Comparison of ENCODE assay signal across 22 cellular contexts in genomic region chr7:42926204-42926603, GRCh38. TPM values are rescaled to one million over a fixed set of nuclear protein-coding genes. Genes with fewer than 3 reads are reported as not detected.
A peak's percentile ranks its signal among the peaks of the same experiment; 100 is the strongest.
DNase-seq lines count a peak whose midpoint lies in the region; ATAC-seq and TF ChIP-seq lines count a peak whose summit lies in the region.
"Had no signal": no experiment of that assay in that cellular context is flagged by ENCODE, and none has a peak within 500 bp of the region (broad histone marks: within the 10 kb centered on the region; RNA-seq: fewer than 3 reads in every experiment).

No MANE protein-coding gene starts in this region.

- no peak overlapping the region for H3K27ac ChIP-seq in OCI-LY7 (ENCODE audit: low read depth, low read length, poor library complexity, severe bottlenecking)
- H3K27ac ChIP-seq: dorsolateral prefrontal cortex had no signal

- H3K79me2 ChIP-seq in OCI-LY7 (ENCODE audit: insufficient read depth, low read depth, low read length): peaks cover 69% of the 10 kb centered on the region

- H3K4me2 ChIP-seq in OCI-LY7 (ENCODE audit: low read length): no peak overlapping the region

- peaks cover 42% of the 10 kb centered on the region for H4K20me1 ChIP-seq in OCI-LY7 (ENCODE audit: insufficient read depth, low read length)

- TF ChIP-seq CTCF in OCI-LY7 (conservative IDR thresholded peaks at IDR 0.05; ENCODE audit: low read length): no peak

- peaks cover 49% of the 10 kb centered on the region for H3K4me1 ChIP-seq in OCI-LY7 (ENCODE audit: insufficient read depth, low read length, poor library complexity, severe bottlenecking)

- no peaks in the 10 kb centered on the region for H3K9me2 ChIP-seq in OCI-LY7 (ENCODE audit: insufficient read depth, low read length)

- intact Hi-C loops in activated CD4-positive, alpha-beta memory T cell treated with anti-CD3 and anti-CD28 coated beads for 36 hours (cut with micrococcal nuclease): no loop called here
- intact Hi-C loops in OCI-LY7 (cut with micrococcal nuclease; ENCODE audit: unreplicated experiment): no loop called here

- no peak for ATAC-seq in effector memory CD8-positive, alpha-beta T cell (replicated peaks)
- no peak for ATAC-seq in HG03432 (IDR thresholded peaks at IDR 0.05; ENCODE audit: unreplicated experiment)
- ATAC-seq: activated T-cell treated with anti-CD3 and anti-CD28 coated beads, Interleukin-2, amount 50 U/mL, for 4 hours; left lobe of liver; sciatic nerve; stimulated activated memory B cell treated with anti-CD40 and anti-IgM and Interleukin-4, amounts not matched to agents 10 μg/mL and 1 μg/mL and 100 μg/mL, for 72 hours had no signal

- no peak overlapping the region for H2AFZ ChIP-seq in OCI-LY7 (ENCODE audit: low read length)

- H3K4me3 Mint-ChIP-seq in activated CD4-positive, alpha-beta memory T cell treated with anti-CD3 and anti-CD28 coated beads for 36 hours: no peak overlapping the region
- no peak overlapping the region for H3K4me3 Mint-ChIP-seq in activated CD4-positive, alpha-beta memory T cell treated with anti-CD3 and anti-CD28 coated beads, Interleukin-2, amount 10 ng/mL, durations not matched to agents 7 days and 5 days
- no peak overlapping the region for H3K4me3 Mint-ChIP-seq in effector memory CD8-positive, alpha-beta T cell
- H3K4me3 Mint-ChIP-seq: activated CD4-positive, alpha-beta T cell treated with anti-CD3 and anti-CD28 coated beads, Interleukin-2, amount 10 ng/mL, durations not matched to agents 24 days and 14 days; activated T-cell treated with anti-CD3 and anti-CD28 coated beads, Interleukin-2, amount 50 U/mL, for 4 hours; stimulated activated memory B cell treated with anti-CD40 and anti-IgM and Interleukin-4, amounts not matched to agents 10 μg/mL and 1 μg/mL and 100 μg/mL, for 72 hours had no signal

- CTCF ChIA-PET in activated CD4-positive, alpha-beta memory T cell treated with anti-CD3 and anti-CD28 coated beads for 36 hours (lab: Charles Lee): interaction anchor here (0.7 to 1.6 kb wide), 3 partner anchors 15 to 529 kb away, joined by 3 to 4 read pairs (median 3); no protein-coding TSS in a partner anchor
- CTCF ChIA-PET in activated CD4-positive, alpha-beta memory T cell treated with anti-CD3 and anti-CD28 coated beads, Interleukin-2, amount 10 ng/mL, durations not matched to agents 7 days and 5 days (lab: Charles Lee): no interaction called here
- CTCF ChIA-PET in OCI-LY7 (lab: Charles Lee; ENCODE audit: unreplicated experiment): no interaction called here

- peak overlapping the region; percentile 8 for H3K27ac Mint-ChIP-seq in activated CD4-positive, alpha-beta memory T cell treated with anti-CD3 and anti-CD28 coated beads for 36 hours
- no peak overlapping the region for H3K27ac Mint-ChIP-seq in activated CD4-positive, alpha-beta memory T cell treated with anti-CD3 and anti-CD28 coated beads, Interleukin-2, amount 10 ng/mL, durations not matched to agents 7 days and 5 days
- H3K27ac Mint-ChIP-seq in effector memory CD8-positive, alpha-beta T cell: peak overlapping the region in 1 of 2 donors; percentile 64
- H3K27ac Mint-ChIP-seq: stimulated activated memory B cell treated with anti-CD40 and anti-IgM and Interleukin-4, amounts not matched to agents 10 μg/mL and 1 μg/mL and 100 μg/mL, for 72 hours had no signal

- peaks cover 93% of the 10 kb centered on the region for H3K36me3 ChIP-seq in OCI-LY7 (ENCODE audit: insufficient read depth, low read length)

- H3K4me3 ChIP-seq in OCI-LY7 (ENCODE audit: low read depth, low read length, poor library complexity, severe bottlenecking): no peak overlapping the region
- H3K4me3 ChIP-seq: dorsolateral prefrontal cortex had no signal

- no peaks in the 10 kb centered on the region for H3K9me3 Mint-ChIP-seq in activated CD4-positive, alpha-beta memory T cell treated with anti-CD3 and anti-CD28 coated beads for 36 hours
- no peaks in the 10 kb centered on the region for H3K9me3 Mint-ChIP-seq in activated CD4-positive, alpha-beta memory T cell treated with anti-CD3 and anti-CD28 coated beads, Interleukin-2, amount 10 ng/mL, durations not matched to agents 7 days and 5 days
- no peaks in the 10 kb centered on the region for H3K9me3 Mint-ChIP-seq in effector memory CD8-positive, alpha-beta T cell
- H3K9me3 Mint-ChIP-seq: activated CD4-positive, alpha-beta T cell treated with anti-CD3 and anti-CD28 coated beads, Interleukin-2, amount 10 ng/mL, durations not matched to agents 24 days and 14 days; activated T-cell treated with anti-CD3 and anti-CD28 coated beads, Interleukin-2, amount 50 U/mL, for 4 hours; stimulated activated memory B cell treated with anti-CD40 and anti-IgM and Interleukin-4, amounts not matched to agents 10 μg/mL and 1 μg/mL and 100 μg/mL, for 72 hours had no signal

- no peaks in the 10 kb centered on the region for H3K27me3 Mint-ChIP-seq in activated CD4-positive, alpha-beta memory T cell treated with anti-CD3 and anti-CD28 coated beads for 36 hours
- H3K27me3 Mint-ChIP-seq in activated CD4-positive, alpha-beta memory T cell treated with anti-CD3 and anti-CD28 coated beads, Interleukin-2, amount 10 ng/mL, durations not matched to agents 7 days and 5 days: no peaks in the 10 kb centered on the region
- H3K27me3 Mint-ChIP-seq in effector memory CD8-positive, alpha-beta T cell: no peaks in the 10 kb centered on the region
- H3K27me3 Mint-ChIP-seq: activated CD4-positive, alpha-beta T cell treated with anti-CD3 and anti-CD28 coated beads, Interleukin-2, amount 10 ng/mL, durations not matched to agents 24 days and 14 days; progenitor cell of endocrine pancreas; stimulated activated memory B cell treated with anti-CD40 and anti-IgM and Interleukin-4, amounts not matched to agents 10 μg/mL and 1 μg/mL and 100 μg/mL, for 72 hours had no signal

- DNase-seq in activated CD4-positive, alpha-beta memory T cell treated with anti-CD3 and anti-CD28 coated beads for 36 hours: no peak
- no peak for DNase-seq in activated CD4-positive, alpha-beta memory T cell treated with anti-CD3 and anti-CD28 coated beads, Interleukin-2, amount 10 ng/mL, durations not matched to agents 7 days and 5 days
- peak; percentile 68 for DNase-seq in MV-4-11 (lab: John Stamatoyannopoulos, UW)
- DNase-seq in SKM-1 (lab: John Stamatoyannopoulos, UW; ENCODE audit: unreplicated experiment): peak; percentile 39
- DNase-seq in OCI-LY7 (ENCODE audit: low spot score): no peak
- no peak for DNase-seq in effector memory CD8-positive, alpha-beta T cell
- DNase-seq in COLO829 (ENCODE audit: low spot score): no peak
- DNase-seq: activated CD4-positive, alpha-beta T cell treated with anti-CD3 and anti-CD28 coated beads, Interleukin-2, amount 10 ng/mL, durations not matched to agents 24 days and 14 days; activated gamma-delta T cell treated with Interleukin-2 at 50 U/mL for 16 hours; activated T-cell treated with anti-CD3 and anti-CD28 coated beads, Interleukin-2, amount 50 U/mL, for 4 hours; cerebellar nuclear complex; DMS153; dorsolateral prefrontal cortex; NCI-H2029; NCI-H2227 treated with DMSO at 0.1 percent for 48 hours; NCI-H526 treated with DMSO at 0.1 percent for 48 hours; stimulated activated CD4-positive, alpha-beta T cell treated with anti-CD3 and anti-CD28 coated beads, Interleukin-4, amount 100 ng/mL, for 4 hours had no signal

- peaks cover 55% of the 10 kb centered on the region for H3K36me3 Mint-ChIP-seq in activated CD4-positive, alpha-beta memory T cell treated with anti-CD3 and anti-CD28 coated beads for 36 hours
- peaks cover 72% of the 10 kb centered on the region for H3K36me3 Mint-ChIP-seq in activated CD4-positive, alpha-beta memory T cell treated with anti-CD3 and anti-CD28 coated beads, Interleukin-2, amount 10 ng/mL, durations not matched to agents 7 days and 5 days (ENCODE audit: low read depth)
- H3K36me3 Mint-ChIP-seq in effector memory CD8-positive, alpha-beta T cell (ENCODE audit: insufficient read depth): peaks cover 60% of the 10 kb centered on the region

- H3K9me3 ChIP-seq in OCI-LY7 (ENCODE audit: low read length): no peaks in the 10 kb centered on the region

- H3K4me1 Mint-ChIP-seq in activated CD4-positive, alpha-beta memory T cell treated with anti-CD3 and anti-CD28 coated beads for 36 hours (ENCODE audit: low read depth): peaks cover 63% of the 10 kb centered on the region
- peaks cover 61% of the 10 kb centered on the region for H3K4me1 Mint-ChIP-seq in activated CD4-positive, alpha-beta memory T cell treated with anti-CD3 and anti-CD28 coated beads, Interleukin-2, amount 10 ng/mL, durations not matched to agents 7 days and 5 days
- H3K4me1 Mint-ChIP-seq in effector memory CD8-positive, alpha-beta T cell (ENCODE audit: low read depth in 2 of 2): peaks cover 20 to 31% of the 10 kb centered on the region in 2 donors

- BruUV-seq in OCI-LY7 (replicated peaks; lab: Mats Ljungman, UMichigan): no TSS peak

- POLR2A ChIA-PET in activated CD4-positive, alpha-beta memory T cell treated with anti-CD3 and anti-CD28 coated beads for 36 hours (lab: Charles Lee): no interaction called here
- POLR2A ChIA-PET in activated CD4-positive, alpha-beta memory T cell treated with anti-CD3 and anti-CD28 coated beads, Interleukin-2, amount 10 ng/mL, durations not matched to agents 7 days and 5 days (lab: Charles Lee): no interaction called here
- POLR2A ChIA-PET in OCI-LY7 (lab: Charles Lee): interaction anchor here (0.8 to 0.9 kb wide), 3 partner anchors 9 to 38 kb away, joined by 3 to 4 read pairs (median 3); no protein-coding TSS in a partner anchor

RNA-seq across cellular contexts. Expression of gene PSMA2, which starts 5.8 kb away (rescaled TPM):
- total RNA-seq in activated CD4-positive, alpha-beta memory T cell treated with anti-CD3 and anti-CD28 coated beads for 36 hours: 100 to 1,000 TPM; 196 to 200 TPM
- total RNA-seq in activated CD4-positive, alpha-beta memory T cell treated with anti-CD3 and anti-CD28 coated beads, Interleukin-2, amount 10 ng/mL, durations not matched to agents 7 days and 5 days: 100 to 1,000 TPM; 132 to 133 TPM
- total RNA-seq in OCI-LY7 (2014; rRNA removed; shearing (Covaris generic)): 40.2 and 45.7 TPM in 2 replicates
- 101 and 145 TPM in 2 replicates for total RNA-seq in OCI-LY7 (2022)

RNA-seq across cellular contexts. Expression of gene MRPL32, which starts 6.0 kb away (rescaled TPM):
- 10 to 100 TPM; 59.3 to 63.6 TPM for total RNA-seq in activated CD4-positive, alpha-beta memory T cell treated with anti-CD3 and anti-CD28 coated beads for 36 hours
- total RNA-seq in activated CD4-positive, alpha-beta memory T cell treated with anti-CD3 and anti-CD28 coated beads, Interleukin-2, amount 10 ng/mL, durations not matched to agents 7 days and 5 days: 10 to 100 TPM; 47.2 to 47.4 TPM
- total RNA-seq in OCI-LY7 (2014; rRNA removed; shearing (Covaris generic)): 61.8 and 89.7 TPM in 2 replicates
- 55.7 and 59.7 TPM in 2 replicates for total RNA-seq in OCI-LY7 (2022)

RNA-seq across cellular contexts. Expression of gene C7orf25, which starts 14.3 kb away (rescaled TPM):
- 1 to 10 TPM; 3.6 to 4.3 TPM for total RNA-seq in activated CD4-positive, alpha-beta memory T cell treated with anti-CD3 and anti-CD28 coated beads for 36 hours
- total RNA-seq in activated CD4-positive, alpha-beta memory T cell treated with anti-CD3 and anti-CD28 coated beads, Interleukin-2, amount 10 ng/mL, durations not matched to agents 7 days and 5 days: 1 to 10 TPM; 2.4 to 5.3 TPM
- total RNA-seq in OCI-LY7 (2014; rRNA removed; shearing (Covaris generic)): 2.3 and 6.0 TPM in 2 replicates
- total RNA-seq in OCI-LY7 (2022): 7.3 and 9.1 TPM in 2 replicates

Comparison
In these comparisons a context has a peak if more than half of its experiments do, and no peak if none do; other contexts are left out.
1. DNase-seq: peak in MV-4-11 (single experiment) and SKM-1 (single experiment); none in activated CD4-positive, alpha-beta memory T cell treated with anti-CD3 and anti-CD28 coated beads for 36 hours (single experiment), activated CD4-positive, alpha-beta memory T cell treated with anti-CD3 and anti-CD28 coated beads, Interleukin-2, amount 10 ng/mL, durations not matched to agents 7 days and 5 days (single experiment), OCI-LY7 (single experiment), effector memory CD8-positive, alpha-beta T cell (0 of 3) and COLO829 (single experiment).